In the genomic region with DNA sequence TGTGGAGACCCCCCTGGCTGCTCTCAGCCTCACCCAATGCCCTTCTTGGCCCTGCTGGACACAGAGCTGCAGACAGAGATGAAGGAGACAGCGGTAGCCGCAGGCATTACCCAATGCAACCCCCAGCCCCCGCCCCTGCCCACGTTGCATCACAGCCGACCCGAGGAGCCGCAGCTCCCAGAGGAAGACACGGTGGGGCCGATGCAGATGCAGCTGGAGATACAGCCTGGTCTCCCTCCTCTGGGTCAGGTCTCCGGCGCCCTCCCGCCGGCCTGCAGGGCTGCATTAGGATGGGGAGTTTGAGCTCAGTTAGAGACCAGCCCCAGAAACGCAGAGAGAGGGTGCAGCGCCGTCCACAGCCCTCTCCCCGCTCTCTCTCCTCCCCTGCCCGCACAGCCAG, we compare ENCODE assay signal across 1 cellular context.
A peak's percentile ranks its signal among the peaks of the same experiment; 100 is the strongest.
TF ChIP-seq lines count a peak whose summit lies in the region.

No MANE protein-coding gene starts in this region.

TF ChIP-seq in K562, 482 proteins besides CTCF, POLR2A, EP300 and RAD21:
- TF ChIP-seq CEBPB (tag; IDR thresholded peaks at IDR 0.05) (peak; percentile 80), PTTG1 (tag; IDR thresholded peaks at IDR 0.05; ENCODE audit: low read depth) (no peak), SMARCA5 (IDR thresholded peaks at IDR 0.05) (no peak), TAL1 (IDR thresholded peaks at IDR 0.05) (no peak), CEBPG (CRISPR knock-in tag; IDR thresholded peaks at IDR 0.05) (no peak), CEBPG (tag; conservative IDR thresholded peaks at IDR 0.05 in 1 of 2, IDR thresholded peaks at IDR 0.05 in 1 of 2) (peak in 1 of 2 experiments; percentile 41; a peak in 2 of 4 replicates)
- TF ChIP-seq, protein P1, sequence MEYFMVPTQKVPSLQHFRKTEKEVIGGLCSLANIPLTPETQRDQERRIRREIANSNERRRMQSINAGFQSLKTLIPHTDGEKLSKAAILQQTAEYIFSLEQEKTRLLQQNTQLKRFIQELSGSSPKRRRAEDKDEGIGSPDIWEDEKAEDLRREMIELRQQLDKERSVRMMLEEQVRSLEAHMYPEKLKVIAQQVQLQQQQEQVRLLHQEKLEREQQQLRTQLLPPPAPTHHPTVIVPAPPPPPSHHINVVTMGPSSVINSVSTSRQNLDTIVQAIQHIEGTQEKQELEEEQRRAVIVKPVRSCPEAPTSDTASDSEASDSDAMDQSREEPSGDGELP (CRISPR knock-in tag; IDR thresholded peaks at IDR 0.05; ENCODE audit: borderline replicate concordance) = peak; percentile 44; the same call in 1 of the 2 replicates
